In genomic region chr11:69101792-69102152, GRCh38 we compare ENCODE assay signal across 14 cellular contexts. TPM values are rescaled to one million over a fixed set of nuclear protein-coding genes. Genes with fewer than 3 reads are reported as not detected.
DNase-seq lines count a peak whose midpoint lies in the region; ATAC-seq and TF ChIP-seq lines count a peak whose summit lies in the region.
"Had no signal": no experiment of that assay in that cellular context is flagged by ENCODE, and none has a peak within 500 bp of the region (broad histone marks: within the 10 kb centered on the region; RNA-seq: fewer than 3 reads in every experiment).

No MANE protein-coding gene starts in this region.

- ATAC-seq in Right ventricle myocardium superior (ENCODE audit: poor library complexity) (peak; percentile 9), right cardiac atrium (no peak), WTC11 (no peak), HG02763 (IDR thresholded peaks at IDR 0.05; ENCODE audit: unreplicated experiment) (no peak), GM19395 (IDR thresholded peaks at IDR 0.05; ENCODE audit: unreplicated experiment) (no peak), HG02759 (IDR thresholded peaks at IDR 0.05; ENCODE audit: unreplicated experiment) (no peak)
- ATAC-seq in stimulated activated memory B cell treated with anti-CD40 and anti-IgM and Interleukin-4, amounts not matched to agents 10 μg/mL and 1 μg/mL and 100 μg/mL, for 72 hours: no peak

- H3K9me3 ChIP-seq in right cardiac atrium (ENCODE audit: control insufficient read depth, low read length) (no peaks in the 10 kb centered on the region), HEK293 (ENCODE audit: control insufficient read depth, insufficient read depth, low read depth, low read length) (no peaks in the 10 kb centered on the region)

- no peaks in the 10 kb centered on the region for H3K36me3 ChIP-seq in HEK293 (ENCODE audit: control insufficient read depth in 2 of 2, insufficient read depth in 1 of 2, low read length in 2 of 2)

- H3K27me3 ChIP-seq in right cardiac atrium (ENCODE audit: control insufficient read depth, insufficient read depth): no peaks in the 10 kb centered on the region

- H3K4me3 Mint-ChIP-seq in WTC11: no peak overlapping the region
- no peak overlapping the region for H3K4me3 Mint-ChIP-seq in stimulated activated memory B cell treated with anti-CD40 and anti-IgM and Interleukin-4, amounts not matched to agents 10 μg/mL and 1 μg/mL and 100 μg/mL, for 72 hours

- peaks cover 3% of the 10 kb centered on the region; the same call in 1 of the 2 replicates for H3K4me1 Mint-ChIP-seq in WTC11
- peaks cover 16% of the 10 kb centered on the region for H3K4me1 Mint-ChIP-seq in stimulated activated memory B cell treated with anti-CD40 and anti-IgM and Interleukin-4, amounts not matched to agents 10 μg/mL and 1 μg/mL and 100 μg/mL, for 72 hours
- H3K4me1 Mint-ChIP-seq: CD8-positive, alpha-beta memory T cell had no signal

- no peak overlapping the region for H3K27ac Mint-ChIP-seq in WTC11
- peak overlapping the region; percentile 5 for H3K27ac Mint-ChIP-seq in stimulated activated memory B cell treated with anti-CD40 and anti-IgM and Interleukin-4, amounts not matched to agents 10 μg/mL and 1 μg/mL and 100 μg/mL, for 72 hours
- H3K27ac Mint-ChIP-seq: CD8-positive, alpha-beta memory T cell had no signal

- H3K4me3 ChIP-seq in right cardiac atrium (ENCODE audit: low read length) (no peak overlapping the region), HEK293 (ENCODE audit: low read depth, low read length) (no peak overlapping the region)
- H3K4me3 ChIP-seq: K562 had no signal

- no peaks in the 10 kb centered on the region for H3K27me3 Mint-ChIP-seq in WTC11 (ENCODE audit: low read depth)
- peaks cover 11% of the 10 kb centered on the region for H3K27me3 Mint-ChIP-seq in stimulated activated memory B cell treated with anti-CD40 and anti-IgM and Interleukin-4, amounts not matched to agents 10 μg/mL and 1 μg/mL and 100 μg/mL, for 72 hours

- no peaks in the 10 kb centered on the region for H3K36me3 Mint-ChIP-seq in WTC11
- no peaks in the 10 kb centered on the region for H3K36me3 Mint-ChIP-seq in stimulated activated memory B cell treated with anti-CD40 and anti-IgM and Interleukin-4, amounts not matched to agents 10 μg/mL and 1 μg/mL and 100 μg/mL, for 72 hours
- H3K36me3 Mint-ChIP-seq: CD8-positive, alpha-beta memory T cell had no signal

- POLR2A ChIA-PET in HEK293 (lab: Yijun Ruan, JAX) (interaction anchor here (0.6 to 1.0 kb wide), 2 partner anchors 52 to 540 kb away, joined by 5 read pairs; no protein-coding TSS in a partner anchor), WTC11 (lab: Charles Lee) (interaction anchor here (1.1 kb wide), 1 partner anchor 26 kb away, joined by 7 read pairs; no protein-coding TSS in a partner anchor)

- H3K9me3 Mint-ChIP-seq in WTC11: no peaks in the 10 kb centered on the region; the same call in 1 of the 2 replicates
- no peaks in the 10 kb centered on the region for H3K9me3 Mint-ChIP-seq in stimulated activated memory B cell treated with anti-CD40 and anti-IgM and Interleukin-4, amounts not matched to agents 10 μg/mL and 1 μg/mL and 100 μg/mL, for 72 hours
- H3K9me3 Mint-ChIP-seq: CD8-positive, alpha-beta memory T cell had no signal

- DNase-seq in Right ventricle myocardium superior (no peak), right cardiac atrium (no peak), WTC11 (ENCODE audit: low spot score) (no peak)
- DNase-seq: NCI-H2081 treated with DMSO at 0.1 percent for 48 hours, NCI-H446 treated with DMSO at 0.1 percent for 48 hours, SHP77 treated with DMSO at 0.1 percent for 48 hours had no signal

- intact Hi-C loops in Right ventricle myocardium superior (cut with DNase I) (loop anchor here (2.0 kb wide), 1 partner anchor 543 kb away; no protein-coding TSS in a partner anchor), right cardiac atrium (cut with DNase I) (loop anchor here (2.0 to 5.0 kb wide), 3 partner anchors 539 to 566 kb away; partner anchors contain the start of gene CCND1 (in 4 of the 4))

- CTCF ChIA-PET in HEK293 (lab: Yijun Ruan, JAX) (interaction anchor here (0.5 to 5.7 kb wide), 28 partner anchors 10 to 1097 kb away, joined by 3 to 54 read pairs (median 4); partner anchors contain the start of gene MYEOV), WTC11 (lab: Charles Lee) (interaction anchor here (0.5 to 4.3 kb wide), 54 partner anchors 12 to 582 kb away, joined by 3 to 46 read pairs (median 4); partner anchors contain the start of genes MRGPRD, MYEOV and TPCN2)

- WGBS in right cardiac atrium: 72% methylated on average over 9 of the region's 9 CpGs

- TF ChIP-seq CTCF in HEK293 (tag by site-specific recombination; IDR thresholded peaks at IDR 0.05) (no peak), WTC11 (IDR thresholded peaks at IDR 0.05) (no peak)

- H3K27ac ChIP-seq in right cardiac atrium (ENCODE audit: low read length) (no peak overlapping the region), HEK293 (ENCODE audit: extremely low read depth, low read depth, low read length) (no peak overlapping the region)

- H3K4me1 ChIP-seq in right cardiac atrium (ENCODE audit: control insufficient read depth, insufficient read depth, low read length): no peaks in the 10 kb centered on the region
- no peaks in the 10 kb centered on the region for H3K4me1 ChIP-seq in HEK293 (ENCODE audit: control insufficient read depth, insufficient read depth, low read length)

TF ChIP-seq in HEK293, 187 proteins besides CTCF, POLR2A, EP300 and RAD21:
- TF ChIP-seq PBX3 (CRISPR knock-in tag; IDR thresholded peaks at IDR 0.05): peak; percentile 16; the same call in 1 of the 2 replicates
- TF ChIP-seq ZNF335 (tag by site-specific recombination; conservative IDR thresholded peaks at IDR 0.05): no peak

TF ChIP-seq in WTC11, 78 proteins besides CTCF, POLR2A, EP300 and RAD21:
- no peak for TF ChIP-seq ZNF396 (CRISPR knock-in tag; IDR thresholded peaks at IDR 0.05; ENCODE audit: borderline replicate concordance)
- TF ChIP-seq HMGXB4 (CRISPR knock-in tag; IDR thresholded peaks at IDR 0.05): 0 out of 2 replicates have a peak, but pooled peaks have one; percentile 1
- TF ChIP-seq ZNF317 (CRISPR knock-in tag; IDR thresholded peaks at IDR 0.05; ENCODE audit: borderline replicate concordance, low read depth): no peak

RNA-seq across cellular contexts. Expression of gene TPCN2, which starts 53.0 kb away (rescaled TPM):
- 7.6 TPM for total RNA-seq in Right ventricle myocardium superior
- 10 to 100 TPM in 1 of 4 donors, 1 to 10 TPM in 3; 7.2 to 11.1 (median 9.0) TPM for total RNA-seq in right cardiac atrium
- 7.0 TPM for polyA plus RNA-seq in right cardiac atrium
- 20.2 to 24.6 TPM (median 22.0 TPM) in 3 replicates for total RNA-seq in WTC11 (2021)

RNA-seq across cellular contexts. Expression of gene SMIM38, which starts 54.0 kb away (rescaled TPM):
- total RNA-seq in Right ventricle myocardium superior: not detected
- total RNA-seq in right cardiac atrium: under 1 TPM in 3 of 4 donors, not detected in 1; 0.17 to 0.56 (median 0.25) TPM
- 0.07 TPM for polyA plus RNA-seq in right cardiac atrium
- total RNA-seq in WTC11 (2021): 0.39 to 1.4 TPM (median 0.98 TPM) in 3 replicates
- total RNA-seq: H4 had no signal
- polyA plus RNA-seq: CD8-positive, alpha-beta memory T cell had no signal
